8 cellular contexts compared by ENCODE assay signal in genomic region chr20:36154696-36155628, GRCh38. TPM values are rescaled to one million over a fixed set of nuclear protein-coding genes. Genes with fewer than 3 reads are reported as not detected.
DNase-seq lines count a peak whose midpoint lies in the region; ATAC-seq and TF ChIP-seq lines count a peak whose summit lies in the region.

Gene EPB41L1, plus strand, starts transcription at chr20:36154740. Its CDS starts 19,038 bp downstream, at chr20:36173778.

- POLR2A ChIA-PET in A673 (lab: Charles Lee; ENCODE audit: low non-redundant PET) = no interaction called here

- H3K27ac ChIP-seq in A673 (ENCODE audit: low read depth, low read length, poor library complexity, severe bottlenecking) (no peak within 1 kb of the TSS), iPS-20b (ENCODE audit: low read length) (no peak within 1 kb of the TSS)

- in situ Hi-C loops in HAP-1 (cut with MboI; ENCODE audit: low sequenced_read_pairs) = no loop called here
- in situ Hi-C loops in astrocyte of the spinal cord (cut with HindIII; ENCODE audit: low sequenced_read_pairs) = no loop called here

- BruUV-seq in A673 (replicated peaks; lab: Mats Ljungman, UMichigan) = no TSS peak

- H3K27me3 ChIP-seq in A673 (replicated peaks; ENCODE audit: insufficient read depth, low read depth, low read length, poor library complexity) (no peaks in the 10 kb centered on the region), HAP-1 (ENCODE audit: low read depth) (no peaks in the 10 kb centered on the region), iPS-20b (ENCODE audit: insufficient read depth, low read length) (peaks cover 15% of the 10 kb centered on the region; the same call in 1 of the 2 replicates)

- intact Hi-C loops in A673 (cut with micrococcal nuclease; ENCODE audit: unreplicated experiment) = loop anchor here (5.0 kb wide), 1 partner anchor 163 kb away; no protein-coding TSS in a partner anchor

- peak within 1 kb of the TSS; percentile 53; the same call in 1 of the 2 replicates for H3K9ac ChIP-seq in iPS-20b (ENCODE audit: low read depth, low read length)

- no peaks in the 10 kb centered on the region for H3K4me1 ChIP-seq in A673 (ENCODE audit: insufficient read depth, low read length, poor library complexity, severe bottlenecking)
- peaks cover 11% of the 10 kb centered on the region; the same call in 1 of the 2 replicates for H3K4me1 ChIP-seq in HAP-1
- H3K4me1 ChIP-seq in iPS-20b (ENCODE audit: insufficient read depth, low read length) = 0 out of 2 replicates have a peak, but pooled peaks cover 8% of the 10 kb centered on the region

- H3K4me3 ChIP-seq in A673 (ENCODE audit: low read depth, low read length, poor library complexity, severe bottlenecking) (peak within 1 kb of the TSS; percentile 60), HAP-1 (peak within 1 kb of the TSS; percentile 56), astrocyte of the spinal cord (ENCODE audit: low read depth, low read length) (peak within 1 kb of the TSS; percentile 69), iPS-20b (ENCODE audit: low read length) (peak within 1 kb of the TSS; percentile 78), skeletal muscle cell (ENCODE audit: low read depth, low read length) (peak within 1 kb of the TSS; percentile 86)

- H3K36me3 ChIP-seq in A673 (ENCODE audit: insufficient read depth, low read length, poor library complexity, severe bottlenecking) (no peaks in the 10 kb centered on the region), HAP-1 (replicated peaks) (no peaks in the 10 kb centered on the region), iPS-20b (ENCODE audit: insufficient read depth, low read depth, low read length) (no peaks in the 10 kb centered on the region)

- H3K9me3 ChIP-seq in A673 (ENCODE audit: low read depth, low read length, poor library complexity, severe bottlenecking) (no peaks in the 10 kb centered on the region), HAP-1 (no peaks in the 10 kb centered on the region), iPS-20b (ENCODE audit: insufficient read depth, low read depth, low read length) (no peaks in the 10 kb centered on the region)

- DNase-seq in A673 (ENCODE audit: low spot score) (peak; percentile 15), HAP-1 (ENCODE audit: low spot score in 2 of 2) (peak in 1 of 2 experiments; percentile 34), astrocyte of the spinal cord (ENCODE audit: low read depth, low spot score) (peak; percentile 5), skeletal muscle cell (ENCODE audit: low read depth) (no peak), OCI-M1 (lab: John Stamatoyannopoulos, UW) (no peak), HPDE6-E6E7 (ENCODE audit: extremely low spot score) (no peak)

- CTCF ChIA-PET in A673 (lab: Charles Lee) = interaction anchor here (1.4 kb wide), 1 partner anchor 44 kb away, joined by 3 read pairs; no protein-coding TSS in a partner anchor

- TF ChIP-seq CTCF in A673 (conservative IDR thresholded peaks at IDR 0.05; ENCODE audit: low read depth, low read length) (no peak), astrocyte of the spinal cord (IDR thresholded peaks at IDR 0.05; ENCODE audit: low read depth, low read length) (no peak)

- no peak for ATAC-seq in HG02759 (IDR thresholded peaks at IDR 0.05; ENCODE audit: unreplicated experiment)

RNA-seq across cellular contexts. Expression of gene EPB41L1, which starts in this region (rescaled TPM):
- total RNA-seq in A673 (2021) = 7.1 and 9.0 TPM in 2 replicates

Comparison
In these comparisons a context has a peak if more than half of its experiments do, and no peak if none do; other contexts are left out.
1. DNase-seq: peak in A673 (single experiment) and astrocyte of the spinal cord (single experiment); none in skeletal muscle cell (single experiment), OCI-M1 (single experiment) and HPDE6-E6E7 (single experiment).
2. Peak in every context shown above with its lines, with median percentiles within 50 percentile points of each other: H3K4me3 ChIP-seq.